In the genomic region with DNA sequence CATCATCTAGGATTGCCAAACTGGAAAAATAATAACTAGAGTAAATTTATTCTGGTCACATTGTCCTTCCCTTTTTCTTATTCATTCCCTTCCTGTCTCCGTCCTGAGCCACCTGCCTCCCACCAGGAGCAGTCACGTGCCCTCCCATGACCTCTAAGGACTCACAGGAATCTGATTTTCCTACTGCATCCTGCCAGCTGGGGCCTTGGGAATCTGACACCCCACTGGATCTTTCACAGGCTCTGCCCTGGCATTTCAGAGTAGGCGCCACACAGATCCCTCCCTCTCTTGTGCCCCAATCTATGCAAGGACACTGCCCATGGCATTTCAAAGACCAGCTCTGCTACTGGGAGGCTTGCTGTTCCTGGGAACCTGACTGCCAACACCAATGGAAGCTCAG, we compare ENCODE assay signal across 22 cellular contexts.
A peak's percentile ranks its signal among the peaks of the same experiment; 100 is the strongest.
DNase-seq lines count a peak whose midpoint lies in the region; ATAC-seq and TF ChIP-seq lines count a peak whose summit lies in the region.
"Had no signal": no experiment of that assay in that cellular context is flagged by ENCODE, and none has a peak within 500 bp of the region (broad histone marks: within the 10 kb centered on the region; RNA-seq: fewer than 3 reads in every experiment).

No MANE protein-coding gene starts in this region.

- peak overlapping the region in 8 of 10 donors; percentile 29 to 80 (median 65) for H3K27ac ChIP-seq in heart right ventricle
- H3K27ac ChIP-seq: BLaER1 treated with 17β-estradiol and CSF1 and Interleukin-3, amounts not matched to agents 10 nM and 100 nM; body of pancreas; SK-N-MC; testis; uterus had no signal

- H3K36me3 ChIP-seq in heart right ventricle = no peaks in the 10 kb centered on the region
- H3K36me3 ChIP-seq: BLaER1 treated with 17β-estradiol and CSF1 and Interleukin-3, amounts not matched to agents 10 nM and 100 nM; uterus had no signal

- intact Hi-C loops in heart right ventricle (cut with DNase I) = loop anchor here in 2 of 10 donors (5.0 kb wide), 1 partner anchor 1048 kb away; no protein-coding TSS in a partner anchor

- peak in 7 of 8 donors; percentile 26 to 73 (median 50) for ATAC-seq in heart right ventricle
- ATAC-seq: body of pancreas; Panc1; stimulated activated memory B cell treated with anti-CD40 and anti-IgM and Interleukin-4, amounts not matched to agents 10 μg/mL and 1 μg/mL and 100 μg/mL, for 72 hours; T-helper 17 cell had no signal

- peaks cover 0 to 32% (median 5%) of the 10 kb centered on the region in 9 donors for H3K4me1 ChIP-seq in heart right ventricle
- H3K4me1 ChIP-seq: BLaER1 treated with 17β-estradiol and CSF1 and Interleukin-3, amounts not matched to agents 10 nM and 100 nM; testis; uterus had no signal

- no peak overlapping the region for H3K4me3 ChIP-seq in heart right ventricle
- H3K4me3 ChIP-seq: BLaER1 treated with 17β-estradiol and CSF1 and Interleukin-3, amounts not matched to agents 10 nM and 100 nM; body of pancreas; SK-N-MC; smooth muscle cell; testis; uterus had no signal

- TF ChIP-seq CTCF in heart right ventricle (IDR thresholded peaks at IDR 0.05) = no peak

- WGBS in heart right ventricle, 2 donors = 25 to 29% methylated on average over 3 of the region's 3 CpGs

- peak; percentile 7 for DNase-seq in Daoy (ENCODE audit: low read depth)
- DNase-seq in NCI-H146 (lab: John Stamatoyannopoulos, UW) = peak; percentile 28
- peak; percentile 13 to 39 for DNase-seq in heart right ventricle
- DNase-seq in myocyte (ENCODE audit: low read depth) = peak; percentile 34
- no peak for DNase-seq in NCI-H226
- no peak for DNase-seq in G401 (ENCODE audit: low spot score)
- no peak for DNase-seq in COLO829 (ENCODE audit: low spot score)
- DNase-seq in SHP77 (lab: John Stamatoyannopoulos, UW) = no peak
- DNase-seq: activated CD4-positive, alpha-beta T cell treated with anti-CD3 and anti-CD28 coated beads, Interleukin-2, amount 10 ng/mL, durations not matched to agents 7 days and 5 days; activated naive CD4-positive, alpha-beta T cell; activated T-cell treated with anti-CD3 and anti-CD28 coated beads, Interleukin-2, amount 50 U/mL, for 48 hours; body of pancreas; NCI-H1092 treated with DMSO at 0.1 percent for 48 hours; stimulated activated CD4-positive, alpha-beta T cell treated with anti-CD3 and anti-CD28 coated beads, Interleukin-2, amount 100 ng/mL, for 48 hours; T-helper 17 cell; testis; uterus had no signal

- no peaks in the 10 kb centered on the region for H3K27me3 ChIP-seq in heart right ventricle
- H3K27me3 ChIP-seq: BLaER1 treated with 17β-estradiol and CSF1 and Interleukin-3, amounts not matched to agents 10 nM and 100 nM; body of pancreas; testis; uterus had no signal

- in situ Hi-C loops in G401 (cut with HindIII; ENCODE audit: low sequenced_read_pairs) = no loop called here

- no peaks in the 10 kb centered on the region for H3K9me3 ChIP-seq in heart right ventricle
- H3K9me3 ChIP-seq: BLaER1 treated with 17β-estradiol and CSF1 and Interleukin-3, amounts not matched to agents 10 nM and 100 nM; body of pancreas; testis; uterus had no signal

Comparison
In these comparisons a context has a peak if more than half of its experiments do, and no peak if none do; other contexts are left out.
1. DNase-seq: peak in Daoy (single experiment), NCI-H146 (single experiment), heart right ventricle (2 of 2) and myocyte (single experiment); none in NCI-H226 (single experiment), G401 (single experiment), COLO829 (single experiment) and SHP77 (0 of 2).